ENCODE assay signal across 10 cellular contexts in the genomic region with DNA sequence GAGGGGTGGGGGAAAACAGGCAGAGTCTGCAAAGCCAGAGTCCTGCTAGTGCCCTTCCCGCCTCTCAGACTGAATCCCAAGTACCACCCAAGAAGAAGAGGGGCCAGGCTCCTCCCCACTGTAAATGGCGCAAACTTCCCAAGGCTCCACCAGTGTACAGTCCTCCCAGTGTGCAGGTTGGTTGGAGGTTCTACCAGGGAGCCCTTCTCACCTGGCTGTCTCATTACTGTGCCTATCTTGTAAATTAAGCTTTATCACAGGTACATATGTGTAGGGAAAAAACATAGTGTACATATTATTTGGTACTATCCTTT.
"Had no signal": no experiment of that assay in that cellular context is flagged by ENCODE, and none has a peak within 500 bp of the region (broad histone marks: within the 10 kb centered on the region; RNA-seq: fewer than 3 reads in every experiment).

No MANE protein-coding gene starts in this region.

- DNase-seq: activated CD4-positive, alpha-beta T cell treated with anti-CD3 and anti-CD28 coated beads for 4 hours; activated CD8-positive, alpha-beta memory T cell treated with anti-CD3 and anti-CD28 coated beads, Interleukin-2, amount 50 U/mL, for 4 hours; effector memory CD8-positive, alpha-beta T cell; lower lobe of right lung; natural killer cell; psoas muscle; stimulated activated naive CD4-positive, alpha-beta T cell; upper lobe of left lung; WERI-Rb-1 had no signal

- H3K27ac ChIP-seq: lower lobe of right lung, psoas muscle, upper lobe of left lung, WERI-Rb-1 had no signal

- H3K4me3 ChIP-seq: lower lobe of right lung, psoas muscle, upper lobe of left lung had no signal

- H3K27me3 ChIP-seq: upper lobe of left lung had no signal

- H3K36me3 ChIP-seq: lower lobe of right lung, upper lobe of left lung, WERI-Rb-1 had no signal

- ATAC-seq: effector memory CD8-positive, alpha-beta T cell; natural killer cell; psoas muscle; sciatic nerve had no signal

- H3K4me1 ChIP-seq: lower lobe of right lung, psoas muscle, upper lobe of left lung had no signal

- H3K9me3 ChIP-seq: lower lobe of right lung, upper lobe of left lung had no signal
